Comparison of ENCODE assay signal across 24 cellular contexts in the genomic region with DNA sequence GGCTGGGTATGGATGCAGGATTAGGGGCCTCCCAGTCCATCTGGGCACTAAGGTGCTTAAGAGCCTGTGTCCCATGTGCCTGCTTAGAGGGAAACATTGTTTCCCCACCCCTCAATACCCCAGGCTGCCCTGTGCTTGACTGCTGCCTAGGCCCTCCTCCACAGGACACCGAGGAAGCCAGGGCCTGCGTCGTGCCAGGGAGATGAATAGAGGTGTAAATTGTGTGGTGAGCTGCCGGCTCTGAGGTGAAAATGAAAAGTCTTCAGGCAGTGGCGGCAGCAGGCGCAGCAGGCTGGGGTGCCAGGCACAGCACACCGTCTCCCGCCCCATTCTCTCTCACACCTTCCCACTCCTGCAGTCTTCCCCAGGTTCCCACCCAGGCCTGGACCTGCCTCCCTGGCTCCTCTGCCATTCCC. TPM values are rescaled to one million over a fixed set of nuclear protein-coding genes. Genes with fewer than 3 reads are reported as not detected.
A peak's percentile ranks its signal among the peaks of the same experiment; 100 is the strongest.
DNase-seq lines count a peak whose midpoint lies in the region; ATAC-seq, FAIRE-seq and TF ChIP-seq lines count a peak whose summit lies in the region.
"Had no signal": no experiment of that assay in that cellular context is flagged by ENCODE, and none has a peak within 500 bp of the region (broad histone marks: within the 10 kb centered on the region; RNA-seq: fewer than 3 reads in every experiment).

No MANE protein-coding gene starts in this region.

- no peak for TF ChIP-seq CTCF in CD8-positive, alpha-beta T cell (IDR thresholded peaks at IDR 0.05)
- no peak for TF ChIP-seq CTCF in D721Med (IDR thresholded peaks at IDR 0.05; ENCODE audit: insufficient read depth, missing control alignments)

- no peak for FAIRE-seq in D721Med (lab: Jason Lieb, UNC)
- FAIRE-seq: A549, GM12892 had no signal

- H3K9me3 Mint-ChIP-seq in CD8-positive, alpha-beta T cell = no peaks in the 10 kb centered on the region
- H3K9me3 Mint-ChIP-seq in naive thymus-derived CD4-positive, alpha-beta T cell = no peaks in the 10 kb centered on the region
- H3K9me3 Mint-ChIP-seq in activated naive CD8-positive, alpha-beta T cell treated with anti-CD3 and anti-CD28 coated beads for 36 hours = no peaks in the 10 kb centered on the region
- H3K9me3 Mint-ChIP-seq: GM23338 had no signal

- peaks cover 74% of the 10 kb centered on the region for H3K36me3 Mint-ChIP-seq in CD8-positive, alpha-beta T cell
- peaks cover 1 to 39% (median 6%) of the 10 kb centered on the region in 5 donors for H3K36me3 Mint-ChIP-seq in naive thymus-derived CD4-positive, alpha-beta T cell
- peaks cover 10% of the 10 kb centered on the region for H3K36me3 Mint-ChIP-seq in activated naive CD8-positive, alpha-beta T cell treated with anti-CD3 and anti-CD28 coated beads for 36 hours

- no peak for ATAC-seq in CD8-positive, alpha-beta T cell
- peak; percentile 24 for ATAC-seq in naive thymus-derived CD4-positive, alpha-beta T cell
- ATAC-seq: A549, GM23338, HCT116, Panc1 had no signal

- CTCF ChIA-PET in CD8-positive, alpha-beta T cell (lab: Charles Lee) = interaction anchor here (1.0 to 3.1 kb wide), 3 partner anchors 11 to 23 kb away, joined by 3 to 21 read pairs (median 3); no protein-coding TSS in a partner anchor
- CTCF ChIA-PET in naive thymus-derived CD4-positive, alpha-beta T cell (lab: Charles Lee) = no interaction called here

- no peaks in the 10 kb centered on the region for H3K9me3 ChIP-seq in CD8-positive, alpha-beta T cell (ENCODE audit: low read length)
- no peaks in the 10 kb centered on the region for H3K9me3 ChIP-seq in naive thymus-derived CD4-positive, alpha-beta T cell (ENCODE audit: control insufficient read depth in 2 of 3, low read length in 3 of 3)
- H3K9me3 ChIP-seq: A549, BE2C, SJSA1 had no signal

- H3K4me3 ChIP-seq in CD8-positive, alpha-beta T cell (ENCODE audit: low read depth, low read length) = no peak overlapping the region
- no peak overlapping the region for H3K4me3 ChIP-seq in naive thymus-derived CD4-positive, alpha-beta T cell (ENCODE audit: low read length)
- H3K4me3 ChIP-seq: A549, GM23338, SJSA1 had no signal

- H3K4me1 Mint-ChIP-seq in CD8-positive, alpha-beta T cell (ENCODE audit: low read depth) = peaks cover 20% of the 10 kb centered on the region
- H3K4me1 Mint-ChIP-seq in naive thymus-derived CD4-positive, alpha-beta T cell = peaks cover 18 to 63% (median 50%) of the 10 kb centered on the region in 7 donors
- peaks cover 17% of the 10 kb centered on the region for H3K4me1 Mint-ChIP-seq in activated naive CD8-positive, alpha-beta T cell treated with anti-CD3 and anti-CD28 coated beads for 36 hours

- intact Hi-C loops in CD8-positive, alpha-beta T cell (cut with DNase I, micrococcal nuclease) = no loop called here
- intact Hi-C loops in naive thymus-derived CD4-positive, alpha-beta T cell (cut with micrococcal nuclease) = no loop called here

- H3K27me3 ChIP-seq in CD8-positive, alpha-beta T cell (ENCODE audit: insufficient read depth, low read length) = no peaks in the 10 kb centered on the region
- H3K27me3 ChIP-seq in naive thymus-derived CD4-positive, alpha-beta T cell (ENCODE audit: control insufficient read depth in 2 of 2, insufficient read depth in 2 of 2, low read length in 2 of 2) = no peaks in the 10 kb centered on the region
- H3K27me3 ChIP-seq: BE2C, SJSA1 had no signal

- no peak overlapping the region for H3K27ac ChIP-seq in CD8-positive, alpha-beta T cell (ENCODE audit: low read depth, low read length)
- H3K27ac ChIP-seq in cingulate gyrus (ENCODE audit: low read depth, low read length) = peak overlapping the region; percentile 60
- no peak overlapping the region for H3K27ac ChIP-seq in naive thymus-derived CD4-positive, alpha-beta T cell (ENCODE audit: low read depth, low read length)
- H3K27ac ChIP-seq: A549, SJSA1 had no signal

- peaks cover 29% of the 10 kb centered on the region for H3K36me3 ChIP-seq in CD8-positive, alpha-beta T cell (ENCODE audit: insufficient read depth, low read length)
- H3K36me3 ChIP-seq in naive thymus-derived CD4-positive, alpha-beta T cell (ENCODE audit: control insufficient read depth in 2 of 3, insufficient read depth in 3 of 3, low read length in 3 of 3) = peaks cover 0 to 75% (median 3%) of the 10 kb centered on the region in 3 experiments
- H3K36me3 ChIP-seq: BE2C had no signal

- peak overlapping the region; percentile 62 for H3K27ac Mint-ChIP-seq in CD8-positive, alpha-beta T cell
- no peak overlapping the region for H3K27ac Mint-ChIP-seq in naive thymus-derived CD4-positive, alpha-beta T cell
- no peak overlapping the region for H3K27ac Mint-ChIP-seq in activated naive CD8-positive, alpha-beta T cell treated with anti-CD3 and anti-CD28 coated beads for 36 hours
- H3K27ac Mint-ChIP-seq: GM23338 had no signal

- POLR2A ChIA-PET in CD8-positive, alpha-beta T cell (lab: Charles Lee) = no interaction called here
- POLR2A ChIA-PET in naive thymus-derived CD4-positive, alpha-beta T cell (lab: Charles Lee) = no interaction called here

- no peaks in the 10 kb centered on the region for H3K27me3 Mint-ChIP-seq in CD8-positive, alpha-beta T cell (ENCODE audit: low read depth)
- no peaks in the 10 kb centered on the region for H3K27me3 Mint-ChIP-seq in naive thymus-derived CD4-positive, alpha-beta T cell
- no peaks in the 10 kb centered on the region for H3K27me3 Mint-ChIP-seq in activated naive CD8-positive, alpha-beta T cell treated with anti-CD3 and anti-CD28 coated beads for 36 hours

- H3K4me3 Mint-ChIP-seq in CD8-positive, alpha-beta T cell = no peak overlapping the region
- H3K4me3 Mint-ChIP-seq in naive thymus-derived CD4-positive, alpha-beta T cell = no peak overlapping the region
- no peak overlapping the region for H3K4me3 Mint-ChIP-seq in activated naive CD8-positive, alpha-beta T cell treated with anti-CD3 and anti-CD28 coated beads for 36 hours
- H3K4me3 Mint-ChIP-seq: GM23338 had no signal

- DNase-seq in CD8-positive, alpha-beta T cell = peak in 1 of 7 experiments; percentile 12
- peak; percentile 61 for DNase-seq in D721Med (ENCODE audit: insufficient read length, low spot score)
- no peak for DNase-seq in naive thymus-derived CD4-positive, alpha-beta T cell
- DNase-seq in NCI-H2107 treated with DMSO at 0.1 percent for 48 hours (lab: John Stamatoyannopoulos, UW; ENCODE audit: unreplicated experiment) = no peak
- DNase-seq in activated naive CD8-positive, alpha-beta T cell treated with anti-CD3 and anti-CD28 coated beads for 36 hours = no peak
- DNase-seq in SHP77 treated with DMSO at 0.1 percent for 48 hours (lab: John Stamatoyannopoulos, UW) = no peak
- no peak for DNase-seq in GM03348 (ENCODE audit: low spot score)
- DNase-seq: BE2C, COR-L47, DND-41, Karpas-422, NCI-H1694, NCI-H2081 treated with DMSO at 0.1 percent for 48 hours, NCI-H226, NCI-H510A treated with DMSO at 0.1 percent for 48 hours, NCI-H748 treated with DMSO at 0.1 percent for 48 hours had no signal

- H3K4me1 ChIP-seq in CD8-positive, alpha-beta T cell (ENCODE audit: insufficient read depth, low read length) = peaks cover 22% of the 10 kb centered on the region
- peaks cover 17 to 20% of the 10 kb centered on the region in 2 donors for H3K4me1 ChIP-seq in naive thymus-derived CD4-positive, alpha-beta T cell (ENCODE audit: control insufficient read depth in 2 of 2, insufficient read depth in 2 of 2, low read length in 2 of 2)
- H3K4me1 ChIP-seq: A549, BE2C, SJSA1 had no signal

RNA-seq across cellular contexts. Expression of a gene that starts 13.9 kb away (rescaled TPM):
- 1 to 10 TPM; 3.9 to 5.4 TPM for total RNA-seq in CD8-positive, alpha-beta T cell
- total RNA-seq in naive thymus-derived CD4-positive, alpha-beta T cell = 1 to 10 TPM; 1.3 to 5.1 (median 3.3) TPM
- under 1 TPM in 1 of 2 donors, not detected in 1; 0.14 TPM for polyA plus RNA-seq in naive thymus-derived CD4-positive, alpha-beta T cell
- under 1 TPM; 0.37 to 0.46 TPM for total RNA-seq in activated naive CD8-positive, alpha-beta T cell treated with anti-CD3 and anti-CD28 coated beads for 36 hours
- total RNA-seq: M059J had no signal

RNA-seq across cellular contexts. Expression of a gene that starts 21.9 kb away (rescaled TPM):
- 10 to 100 TPM; 18.7 to 21.0 TPM for total RNA-seq in CD8-positive, alpha-beta T cell
- total RNA-seq in naive thymus-derived CD4-positive, alpha-beta T cell = 10 to 100 TPM; 34.4 to 65.0 (median 41.7) TPM
- polyA plus RNA-seq in naive thymus-derived CD4-positive, alpha-beta T cell = 100 to 1,000 TPM in 1 of 2 donors, 10 to 100 TPM in 1; 92.9 to 115 TPM
- total RNA-seq in activated naive CD8-positive, alpha-beta T cell treated with anti-CD3 and anti-CD28 coated beads for 36 hours = 10 to 100 TPM; 37.1 to 39.5 TPM
